8 cellular contexts compared by ENCODE assay signal in genomic region chr17:2710075-2710803, GRCh38. TPM values are rescaled to one million over a fixed set of nuclear protein-coding genes. Genes with fewer than 3 reads are reported as not detected.
DNase-seq lines count a peak whose midpoint lies in the region; ATAC-seq, FAIRE-seq and TF ChIP-seq lines count a peak whose summit lies in the region.

No MANE protein-coding gene starts in this region.

- ATAC-seq in WTC11, result no peak
- no peak for ATAC-seq in stimulated activated naive B cell treated with anti-CD40 and anti-IgM and Interleukin-4, amounts not matched to agents 10 μg/mL and 1 μg/mL and 100 μg/mL, for 72 hours (replicated peaks)
- no peak for ATAC-seq in GM19351 (IDR thresholded peaks at IDR 0.05; ENCODE audit: unreplicated experiment)

- H3K9me3 Mint-ChIP-seq in WTC11, result no peaks in the 10 kb centered on the region
- no peaks in the 10 kb centered on the region for H3K9me3 Mint-ChIP-seq in stimulated activated naive B cell treated with anti-CD40 and anti-IgM and Interleukin-4, amounts not matched to agents 10 μg/mL and 1 μg/mL and 100 μg/mL, for 72 hours

- H3K4me3 Mint-ChIP-seq in WTC11, result peak overlapping the region; percentile 76
- H3K4me3 Mint-ChIP-seq in stimulated activated naive B cell treated with anti-CD40 and anti-IgM and Interleukin-4, amounts not matched to agents 10 μg/mL and 1 μg/mL and 100 μg/mL, for 72 hours, result peak overlapping the region; percentile 86 to 89

- peak overlapping the region; percentile 77 for H3K4me3 ChIP-seq in iPS-15b (ENCODE audit: low read depth, low read length)

- H3K27me3 ChIP-seq in iPS-15b (ENCODE audit: control insufficient read depth, insufficient read depth, low read length), result peaks cover 4% of the 10 kb centered on the region

- peaks cover 45% of the 10 kb centered on the region for H3K4me1 Mint-ChIP-seq in WTC11
- H3K4me1 Mint-ChIP-seq in stimulated activated naive B cell treated with anti-CD40 and anti-IgM and Interleukin-4, amounts not matched to agents 10 μg/mL and 1 μg/mL and 100 μg/mL, for 72 hours, result peaks cover 41 to 55% of the 10 kb centered on the region in 2 donors

- peak overlapping the region; percentile 70; the same call in 1 of the 2 replicates for H3K27ac Mint-ChIP-seq in WTC11
- H3K27ac Mint-ChIP-seq in stimulated activated naive B cell treated with anti-CD40 and anti-IgM and Interleukin-4, amounts not matched to agents 10 μg/mL and 1 μg/mL and 100 μg/mL, for 72 hours, result peak overlapping the region; percentile 84

- peaks cover 7% of the 10 kb centered on the region for H3K27me3 Mint-ChIP-seq in WTC11 (ENCODE audit: low read depth)
- H3K27me3 Mint-ChIP-seq in stimulated activated naive B cell treated with anti-CD40 and anti-IgM and Interleukin-4, amounts not matched to agents 10 μg/mL and 1 μg/mL and 100 μg/mL, for 72 hours, result no peaks in the 10 kb centered on the region

- H3K36me3 Mint-ChIP-seq in WTC11, result no peaks in the 10 kb centered on the region
- H3K36me3 Mint-ChIP-seq in stimulated activated naive B cell treated with anti-CD40 and anti-IgM and Interleukin-4, amounts not matched to agents 10 μg/mL and 1 μg/mL and 100 μg/mL, for 72 hours, result peaks cover 8 to 11% of the 10 kb centered on the region in 2 donors

- H3K36me3 ChIP-seq in iPS-15b (ENCODE audit: control insufficient read depth, insufficient read depth, low read length), result no peaks in the 10 kb centered on the region

- POLR2A ChIA-PET in WTC11 (lab: Charles Lee), result interaction anchor here (0.6 to 1.4 kb wide), 3 partner anchors 14 to 231 kb away, joined by 3 to 4 read pairs (median 3); no protein-coding TSS in a partner anchor

- H3K9ac ChIP-seq in iPS-15b (ENCODE audit: low read depth, low read length), result peak overlapping the region; percentile 65

- FAIRE-seq in D721Med (lab: Jason Lieb, UNC), result no peak

- peaks cover 25% of the 10 kb centered on the region for H3K4me1 ChIP-seq in iPS-15b (ENCODE audit: control insufficient read depth, insufficient read depth, low read length)

- CTCF ChIA-PET in WTC11 (lab: Charles Lee), result interaction anchor here (0.7 to 2.0 kb wide), 12 partner anchors 8 to 1549 kb away, joined by 3 to 10 read pairs (median 4); partner anchors contain the start of gene CCDC92B

- no peaks in the 10 kb centered on the region for H3K9me3 ChIP-seq in iPS-15b (ENCODE audit: control insufficient read depth, insufficient read depth, low read length)

- TF ChIP-seq CTCF in WTC11 (IDR thresholded peaks at IDR 0.05) (no peak), D721Med (IDR thresholded peaks at IDR 0.05; ENCODE audit: insufficient read depth, missing control alignments) (no peak)

- peak; percentile 51 for DNase-seq in NCI-H82 (lab: John Stamatoyannopoulos, UW)
- no peak for DNase-seq in NCI-H82 treated with DMSO at 0.1 percent for 48 hours (lab: John Stamatoyannopoulos, UW; ENCODE audit: unreplicated experiment)
- no peak for DNase-seq in WTC11 (ENCODE audit: low spot score)
- DNase-seq in stimulated activated naive B cell treated with anti-CD40 and anti-IgM and Interleukin-4, amounts not matched to agents 10 μg/mL and 1 μg/mL and 100 μg/mL, for 72 hours, result no peak
- DNase-seq in AG08396 (ENCODE audit: low spot score), result no peak
- DNase-seq in D721Med (ENCODE audit: insufficient read length, low spot score), result no peak

TF ChIP-seq in WTC11, 78 proteins besides CTCF, POLR2A, EP300 and RAD21:
- TF ChIP-seq TP53 (CRISPR knock-in tag; IDR thresholded peaks at IDR 0.05) (no peak), ETV6 (CRISPR knock-in tag; IDR thresholded peaks at IDR 0.05) (no peak)

RNA-seq across cellular contexts. Expression of gene CLUH, which starts 1.3 kb away (rescaled TPM):
- total RNA-seq in WTC11 (2021), result 79.8 to 105 TPM (median 83.1 TPM) in 3 replicates

RNA-seq across cellular contexts. Expression of gene CCDC92B, which starts 39.2 kb away (rescaled TPM):
- 14.4 to 15.2 TPM (median 14.6 TPM) in 3 replicates for total RNA-seq in WTC11 (2021)
